ENCODE assay signal across 30 cellular contexts in the genomic region with DNA sequence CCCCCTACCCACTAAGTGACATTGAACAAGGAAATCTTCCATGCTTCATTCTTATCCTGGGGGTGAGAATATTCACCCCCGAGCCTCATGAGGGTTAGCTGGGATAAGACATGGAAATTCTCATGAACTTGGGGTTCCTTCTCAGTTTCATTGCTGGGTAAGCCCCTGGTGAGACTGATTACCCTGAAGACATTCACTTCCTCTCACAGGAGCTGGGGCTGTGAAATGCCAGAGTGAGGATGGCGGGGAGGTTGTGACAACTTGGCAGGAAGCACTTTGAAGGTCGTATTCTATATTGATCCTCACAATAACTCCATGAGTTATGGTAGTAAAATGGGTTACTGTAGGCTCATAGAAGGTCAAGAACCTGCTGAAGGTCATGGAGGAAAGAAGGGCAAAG. TPM values are rescaled to one million over a fixed set of nuclear protein-coding genes. Genes with fewer than 3 reads are reported as not detected.
"Had no signal": no experiment of that assay in that cellular context is flagged by ENCODE, and none has a peak within 500 bp of the region (broad histone marks: within the 10 kb centered on the region; RNA-seq: fewer than 3 reads in every experiment).

No MANE protein-coding gene starts in this region.

- H3K36me3 Mint-ChIP-seq: mesothelial cell of epicardium, naive B cell, natural killer cell had no signal

- H3K4me1 ChIP-seq: left ventricle myocardium inferior, right atrium auricular region, suprapubic skin, tibial artery, upper lobe of right lung, uterus had no signal

- H3K27ac ChIP-seq: hepatocyte, left ventricle myocardium inferior, ovary, right atrium auricular region, right lobe of liver, suprapubic skin, thoracic aorta, tibial artery, upper lobe of right lung, uterus had no signal

- H3K9me3 ChIP-seq: left ventricle myocardium inferior, ovary, right atrium auricular region, right lobe of liver, suprapubic skin, thoracic aorta, tibial artery, upper lobe of right lung, uterus had no signal

- H3K27me3 ChIP-seq: ovary, right atrium auricular region, right lobe of liver, uterus had no signal

- H3K4me2 ChIP-seq: hepatocyte, smooth muscle cell had no signal

- H3K4me3 ChIP-seq: hepatocyte, left ventricle myocardium inferior, lung, ovary, right atrium auricular region, right lobe of liver, smooth muscle cell, suprapubic skin, thoracic aorta, tibial artery, upper lobe of right lung, uterus had no signal

- H3K4me3 Mint-ChIP-seq: mesothelial cell of epicardium; naive B cell; natural killer cell; nephron progenitor cell; stimulated activated naive CD8-positive, alpha-beta T cell treated with anti-CD3 and anti-CD28 coated beads, Interleukin-15, Interleukin-2, amounts not matched to agents 100 ng/mL and 50 ng/mL, for 24 hours had no signal

- H3K79me2 ChIP-seq: hepatocyte had no signal

- DNase-seq: islet precursor cell; left ventricle myocardium inferior; mesendoderm; naive B cell; natural killer cell; nephron progenitor cell; ovary; right lobe of liver; stimulated activated CD4-positive, alpha-beta T cell treated with anti-CD3 and anti-CD28 coated beads, Interleukin-1b, Interleukin-23, amount 100 ng/mL, for 48 hours; stimulated activated CD4-positive, alpha-beta T cell treated with anti-CD3 and anti-CD28 coated beads, Interleukin-2, amount 100 ng/mL, for 48 hours; stimulated activated CD4-positive, alpha-beta T cell treated with anti-CD3 and anti-CD28 coated beads, Interleukin-4, amount 100 ng/mL, for 4 hours; stimulated activated CD8-positive, alpha-beta memory T cell treated with anti-CD3 and anti-CD28 coated beads, Interleukin-4, amount 100 ng/mL, for 48 hours; stimulated activated naive CD4-positive, alpha-beta T cell; tibial artery; trophoblast cell; upper lobe of right lung; uterus had no signal

- H2AFZ ChIP-seq: hepatocyte had no signal

- H3K36me3 ChIP-seq: left ventricle myocardium inferior, ovary, right atrium auricular region, right lobe of liver, suprapubic skin, thoracic aorta, tibial artery, upper lobe of right lung, uterus had no signal

- H3K9me3 Mint-ChIP-seq: mesothelial cell of epicardium; naive B cell; natural killer cell; nephron progenitor cell; stimulated activated naive CD8-positive, alpha-beta T cell treated with anti-CD3 and anti-CD28 coated beads, Interleukin-15, Interleukin-2, amounts not matched to agents 100 ng/mL and 50 ng/mL, for 24 hours had no signal

- ATAC-seq: natural killer cell, upper lobe of right lung had no signal

- H3K27ac Mint-ChIP-seq: mesothelial cell of epicardium; natural killer cell; nephron progenitor cell; progenitor cell of endocrine pancreas; stimulated activated naive CD8-positive, alpha-beta T cell treated with anti-CD3 and anti-CD28 coated beads, Interleukin-15, Interleukin-2, amounts not matched to agents 100 ng/mL and 50 ng/mL, for 24 hours had no signal

RNA-seq across cellular contexts. Expression of a gene that starts 43.5 kb away (rescaled TPM):
- total RNA-seq: kidney epithelial cell, omental fat pad, pulmonary artery endothelial cell, renal cortical epithelial cell, upper lobe of right lung, uterus had no signal
- polyA plus RNA-seq: hepatocyte, ovary, smooth muscle cell had no signal
